16 cellular contexts compared by ENCODE assay signal in the genomic region with DNA sequence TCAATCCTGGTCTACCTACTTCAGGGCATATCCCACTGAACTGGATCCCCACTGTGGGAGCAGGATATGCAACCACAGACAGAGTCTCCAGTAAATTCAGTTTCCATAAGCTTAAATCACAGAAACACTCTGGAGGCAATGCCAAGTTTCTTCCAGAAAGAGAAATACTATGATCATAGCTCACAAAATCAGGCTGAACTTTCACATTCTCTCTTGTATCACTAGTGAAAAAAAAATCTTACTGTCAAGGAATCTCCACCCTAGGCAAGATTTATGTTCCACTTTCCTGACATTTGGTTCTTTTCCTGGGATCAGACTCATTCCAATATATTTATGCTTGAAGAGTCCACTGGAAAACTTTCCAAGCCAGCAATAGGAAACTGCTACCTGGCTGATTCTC.
A peak's percentile ranks its signal among the peaks of the same experiment; 100 is the strongest.
DNase-seq lines count a peak whose midpoint lies in the region; ATAC-seq and TF ChIP-seq lines count a peak whose summit lies in the region.
"Had no signal": no experiment of that assay in that cellular context is flagged by ENCODE, and none has a peak within 500 bp of the region (broad histone marks: within the 10 kb centered on the region; RNA-seq: fewer than 3 reads in every experiment).

No MANE protein-coding gene starts in this region.

- TF ChIP-seq CTCF in astrocyte of the spinal cord (IDR thresholded peaks at IDR 0.05; ENCODE audit: low read depth, low read length) = no peak
- no peak for TF ChIP-seq CTCF in fibroblast of mammary gland (conservative IDR thresholded peaks at IDR 0.05; ENCODE audit: control insufficient read depth, insufficient read depth, low read depth, low read length)

- no peak overlapping the region for H3K4me3 ChIP-seq in astrocyte of the spinal cord (ENCODE audit: low read depth, low read length)
- no peak overlapping the region for H3K4me3 ChIP-seq in fibroblast of mammary gland (ENCODE audit: control insufficient read depth, low read depth, low read length)

- DNase-seq in astrocyte of the spinal cord (ENCODE audit: low read depth, low spot score) = peak; percentile 61
- peak; percentile 8 for DNase-seq in fibroblast of mammary gland (ENCODE audit: low read depth)
- peak; percentile 17 for DNase-seq in myocyte (ENCODE audit: low read depth)
- DNase-seq in NCI-H2227 (lab: John Stamatoyannopoulos, UW; ENCODE audit: unreplicated experiment) = no peak
- DNase-seq: AML-193; Caco-2; CD4-positive, alpha-beta T cell; GDM1; GOT3; H7; HFFc6 had no signal

- in situ Hi-C loops in astrocyte of the spinal cord (cut with HindIII; ENCODE audit: low sequenced_read_pairs) = no loop called here

- ATAC-seq in HG03460 (IDR thresholded peaks at IDR 0.05; ENCODE audit: unreplicated experiment) (no peak), GM19452 (IDR thresholded peaks at IDR 0.05; ENCODE audit: unreplicated experiment) (no peak), HG03135 (IDR thresholded peaks at IDR 0.05; ENCODE audit: unreplicated experiment) (no peak)
- ATAC-seq: HCT116, HepG2 had no signal
